Comparison of ENCODE assay signal across 16 cellular contexts in the genomic region with DNA sequence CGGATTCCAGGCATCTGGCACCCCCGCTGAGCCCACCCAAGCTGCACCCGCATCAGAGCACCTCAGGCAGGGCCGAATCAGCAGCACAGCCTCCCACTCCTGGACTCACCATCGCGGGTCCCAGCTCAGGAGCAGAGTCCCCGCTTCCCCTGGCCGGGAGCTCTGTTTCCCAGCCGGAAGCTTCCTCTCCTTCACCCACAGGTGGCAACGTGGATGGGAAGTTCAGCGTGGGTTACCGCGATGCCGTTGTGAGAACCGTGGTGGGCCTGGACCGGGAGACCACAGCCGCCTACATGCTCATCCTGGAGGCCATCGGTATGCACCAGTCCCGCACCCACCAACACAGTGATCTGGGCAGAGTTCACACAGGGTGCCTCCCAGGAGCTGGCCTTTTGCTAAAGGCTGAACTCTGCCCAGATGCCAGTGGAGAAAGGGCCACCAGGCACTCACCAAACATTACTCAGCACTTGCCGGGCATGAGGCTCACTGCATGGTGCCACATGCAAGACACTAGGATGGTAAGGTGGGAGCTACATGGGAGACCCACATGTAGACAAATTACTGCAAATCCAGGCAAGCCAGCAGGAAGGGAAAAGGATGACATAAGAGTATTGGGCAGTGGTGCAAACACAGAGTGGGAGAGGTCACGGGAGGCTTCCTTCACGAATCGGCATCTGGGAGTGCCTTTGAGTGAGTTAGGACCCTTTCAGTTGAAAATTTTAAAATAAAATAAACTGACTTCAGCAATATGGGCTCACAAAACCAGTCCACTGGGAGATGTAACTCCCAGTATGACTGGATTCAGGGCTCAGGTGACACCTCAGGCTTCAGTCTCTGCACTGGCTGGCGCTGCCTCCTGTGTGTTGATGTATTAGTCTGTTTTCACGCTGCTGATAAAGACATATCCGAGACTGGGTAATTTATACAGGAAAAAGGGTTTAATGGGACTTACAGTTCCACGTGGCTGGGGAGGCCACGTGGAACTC. TPM values are rescaled to one million over a fixed set of nuclear protein-coding genes. Genes with fewer than 3 reads are reported as not detected.
DNase-seq lines count a peak whose midpoint lies in the region; ATAC-seq and TF ChIP-seq lines count a peak whose summit lies in the region.
"Had no signal": no experiment of that assay in that cellular context is flagged by ENCODE, and none has a peak within 500 bp of the region (broad histone marks: within the 10 kb centered on the region; RNA-seq: fewer than 3 reads in every experiment).

No MANE protein-coding gene starts in this region.

- no peak for TF ChIP-seq CTCF in GM10248 (IDR thresholded peaks at IDR 0.05; ENCODE audit: control extremely low read depth, extremely low read depth, low read depth, missing control alignments)

- H3K4me3 ChIP-seq in NT2/D1 (ENCODE audit: insufficient read length, low read depth) = no peak overlapping the region
- H3K4me3 ChIP-seq: adrenal gland, hepatocyte had no signal

- peaks cover 6% of the 10 kb centered on the region for H3K27me3 ChIP-seq in NT2/D1 (ENCODE audit: insufficient read depth, insufficient read length)
- H3K27me3 ChIP-seq: adrenal gland, hepatocyte had no signal

- no peaks in the 10 kb centered on the region for H3K9me3 ChIP-seq in NT2/D1 (ENCODE audit: insufficient read depth, low read length)
- H3K9me3 ChIP-seq: adrenal gland had no signal

- POLR2A ChIA-PET in GM10248 (lab: Yijun Ruan, JAX) = interaction anchor here (0.6 kb wide), 1 partner anchor 390 kb away, joined by 3 read pairs; no protein-coding TSS in a partner anchor

- peak overlapping the region; percentile 32 for H3K27ac Mint-ChIP-seq in stimulated activated naive CD8-positive, alpha-beta T cell treated with anti-CD3 and anti-CD28 coated beads, Interleukin-15, Interleukin-2, amounts not matched to agents 100 ng/mL and 50 ng/mL, for 24 hours
- peak overlapping the region in 5 of 6 donors; percentile 11 to 66 (median 52) for H3K27ac Mint-ChIP-seq in immature natural killer cell

- no peak for ATAC-seq in stimulated activated naive CD8-positive, alpha-beta T cell treated with anti-CD3 and anti-CD28 coated beads, Interleukin-15, Interleukin-2, amounts not matched to agents 100 U/mL and 50 U/mL, for 24 hours
- no peak for ATAC-seq in HG02840 (IDR thresholded peaks at IDR 0.05; ENCODE audit: low FRiP score, unreplicated experiment)

- no peak overlapping the region for H3K4me3 Mint-ChIP-seq in stimulated activated naive CD8-positive, alpha-beta T cell treated with anti-CD3 and anti-CD28 coated beads, Interleukin-15, Interleukin-2, amounts not matched to agents 100 ng/mL and 50 ng/mL, for 24 hours
- no peak overlapping the region for H3K4me3 Mint-ChIP-seq in immature natural killer cell

- H3K4me1 Mint-ChIP-seq in stimulated activated naive CD8-positive, alpha-beta T cell treated with anti-CD3 and anti-CD28 coated beads, Interleukin-15, Interleukin-2, amounts not matched to agents 100 ng/mL and 50 ng/mL, for 24 hours (ENCODE audit: low read depth) = peaks cover 52% of the 10 kb centered on the region
- peaks cover 30 to 32% of the 10 kb centered on the region in 2 donors for H3K4me1 Mint-ChIP-seq in immature natural killer cell

- peaks cover 14% of the 10 kb centered on the region for H3K4me1 ChIP-seq in NT2/D1 (ENCODE audit: insufficient read depth, insufficient read length)

- H3K9ac ChIP-seq in NT2/D1 (ENCODE audit: insufficient read length, low read depth) = peak overlapping the region; percentile 32

- no peaks in the 10 kb centered on the region for H3K36me3 Mint-ChIP-seq in stimulated activated naive CD8-positive, alpha-beta T cell treated with anti-CD3 and anti-CD28 coated beads, Interleukin-15, Interleukin-2, amounts not matched to agents 100 ng/mL and 50 ng/mL, for 24 hours (ENCODE audit: low read depth)
- no peaks in the 10 kb centered on the region for H3K36me3 Mint-ChIP-seq in immature natural killer cell

- H3K36me3 ChIP-seq in NT2/D1 (ENCODE audit: insufficient read depth, insufficient read length, low read length) = no peaks in the 10 kb centered on the region
- H3K36me3 ChIP-seq: adrenal gland had no signal

- CTCF ChIA-PET in GM10248 (lab: Yijun Ruan, JAX) = interaction anchor here (0.8 to 11.1 kb wide), 41 partner anchors 8 to 407 kb away, joined by 3 to 168 read pairs (median 5); a partner anchor contains a TSS

- no peak for DNase-seq in stimulated activated naive CD8-positive, alpha-beta T cell treated with anti-CD3 and anti-CD28 coated beads, Interleukin-15, Interleukin-2, amounts not matched to agents 100 U/mL and 50 U/mL, for 24 hours
- DNase-seq in NT2/D1 (ENCODE audit: low read depth, low spot score) (no peak), immature natural killer cell (no peak), COLO829 (ENCODE audit: low spot score) (no peak), GM10248 (ENCODE audit: extremely low spot score) (no peak), NCI-H2107 treated with DMSO at 0.1 percent for 48 hours (lab: John Stamatoyannopoulos, UW; ENCODE audit: unreplicated experiment) (no peak)
- DNase-seq: DMS79, GOT3, kidney, NCI-H187 treated with DMSO at 0.1 percent for 48 hours, NCI-H510A treated with DMSO at 0.1 percent for 48 hours had no signal

- no peaks in the 10 kb centered on the region for H3K9me3 Mint-ChIP-seq in stimulated activated naive CD8-positive, alpha-beta T cell treated with anti-CD3 and anti-CD28 coated beads, Interleukin-15, Interleukin-2, amounts not matched to agents 100 ng/mL and 50 ng/mL, for 24 hours
- no peaks in the 10 kb centered on the region for H3K9me3 Mint-ChIP-seq in immature natural killer cell
- H3K9me3 Mint-ChIP-seq: effector memory CD8-positive, alpha-beta T cell had no signal

- H3K27me3 Mint-ChIP-seq in stimulated activated naive CD8-positive, alpha-beta T cell treated with anti-CD3 and anti-CD28 coated beads, Interleukin-15, Interleukin-2, amounts not matched to agents 100 ng/mL and 50 ng/mL, for 24 hours = no peaks in the 10 kb centered on the region
- H3K27me3 Mint-ChIP-seq in immature natural killer cell (ENCODE audit: low read depth in 3 of 3) = peaks cover 0 to 3% (median 0%) of the 10 kb centered on the region in 3 donors
- H3K27me3 Mint-ChIP-seq: effector memory CD8-positive, alpha-beta T cell had no signal

RNA-seq across cellular contexts. Expression of a gene that starts 10.4 kb away (rescaled TPM):
- polyA plus RNA-seq in immature natural killer cell = under 1 TPM in 2 of 3 donors, not detected in 1; 0.09 to 0.11 TPM
- polyA plus RNA-seq: hepatocyte had no signal
